1 cellular context compared by ENCODE assay signal in the genomic region with DNA sequence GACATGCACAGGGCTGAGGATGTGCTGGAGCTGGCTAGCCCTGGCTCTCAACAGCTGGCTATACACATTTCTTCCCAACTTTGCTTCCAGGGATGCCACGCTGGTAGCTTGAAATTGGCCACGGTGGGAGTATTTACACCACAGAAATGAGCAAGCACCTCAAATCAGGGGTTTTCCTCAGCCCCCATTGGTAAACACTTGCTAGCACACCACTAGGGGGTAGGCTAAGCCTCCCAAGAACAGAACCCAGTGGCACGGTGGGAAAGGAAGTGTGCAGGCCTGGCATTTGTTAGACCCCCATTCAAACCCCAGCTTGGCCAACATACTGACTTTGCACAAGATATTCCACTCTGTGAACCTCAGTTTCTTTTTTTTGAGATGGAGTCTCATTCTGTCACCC.
TF ChIP-seq lines count a peak whose summit lies in the region.

No MANE protein-coding gene starts in this region.

TF ChIP-seq in HEK293, 187 proteins besides CTCF, POLR2A, EP300 and RAD21 (continued from another document):
- TF ChIP-seq, protein P1, sequence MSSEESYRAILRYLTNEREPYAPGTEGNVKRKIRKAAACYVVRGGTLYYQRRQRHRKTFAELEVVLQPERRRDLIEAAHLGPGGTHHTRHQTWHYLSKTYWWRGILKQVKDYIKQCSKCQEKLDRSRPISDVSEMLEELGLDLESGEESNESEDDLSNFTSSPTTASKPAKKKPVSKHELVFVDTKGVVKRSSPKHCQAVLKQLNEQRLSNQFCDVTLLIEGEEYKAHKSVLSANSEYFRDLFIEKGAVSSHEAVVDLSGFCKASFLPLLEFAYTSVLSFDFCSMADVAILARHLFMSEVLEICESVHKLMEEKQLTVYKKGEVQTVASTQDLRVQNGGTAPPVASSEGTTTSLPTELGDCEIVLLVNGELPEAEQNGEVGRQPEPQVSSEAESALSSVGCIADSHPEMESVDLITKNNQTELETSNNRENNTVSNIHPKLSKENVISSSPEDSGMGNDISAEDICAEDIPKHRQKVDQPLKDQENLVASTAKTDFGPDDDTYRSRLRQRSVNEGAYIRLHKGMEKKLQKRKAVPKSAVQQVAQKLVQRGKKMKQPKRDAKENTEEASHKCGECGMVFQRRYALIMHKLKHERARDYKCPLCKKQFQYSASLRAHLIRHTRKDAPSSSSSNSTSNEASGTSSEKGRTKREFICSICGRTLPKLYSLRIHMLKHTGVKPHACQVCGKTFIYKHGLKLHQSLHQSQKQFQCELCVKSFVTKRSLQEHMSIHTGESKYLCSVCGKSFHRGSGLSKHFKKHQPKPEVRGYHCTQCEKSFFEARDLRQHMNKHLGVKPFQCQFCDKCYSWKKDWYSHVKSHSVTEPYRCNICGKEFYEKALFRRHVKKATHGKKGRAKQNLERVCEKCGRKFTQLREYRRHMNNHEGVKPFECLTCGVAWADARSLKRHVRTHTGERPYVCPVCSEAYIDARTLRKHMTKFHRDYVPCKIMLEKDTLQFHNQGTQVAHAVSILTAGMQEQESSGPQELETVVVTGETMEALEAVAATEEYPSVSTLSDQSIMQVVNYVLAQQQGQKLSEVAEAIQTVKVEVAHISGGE (tag by site-specific recombination; conservative IDR thresholded peaks at IDR 0.05; ENCODE audit: low read depth), result no peak
- TF ChIP-seq GLI4 (tag by site-specific recombination; IDR thresholded peaks at IDR 0.05) (no peak), GLIS1 (tag by site-specific recombination; IDR thresholded peaks at IDR 0.05) (no peak), KLF16 (tag by site-specific recombination; IDR thresholded peaks at IDR 0.05) (no peak), ZNF624 (tag by site-specific recombination; IDR thresholded peaks at IDR 0.05) (no peak), ZNF112 (tag by site-specific recombination; IDR thresholded peaks at IDR 0.05) (peak; percentile 86), ZBTB17 (tag by site-specific recombination; IDR thresholded peaks at IDR 0.05) (no peak), SP2 (tag by site-specific recombination; IDR thresholded peaks at IDR 0.05) (no peak), KLF10 (tag by site-specific recombination; IDR thresholded peaks at IDR 0.05) (no peak), ZNF843 (tag by site-specific recombination; IDR thresholded peaks at IDR 0.05) (no peak)
- TF ChIP-seq, protein P2, sequence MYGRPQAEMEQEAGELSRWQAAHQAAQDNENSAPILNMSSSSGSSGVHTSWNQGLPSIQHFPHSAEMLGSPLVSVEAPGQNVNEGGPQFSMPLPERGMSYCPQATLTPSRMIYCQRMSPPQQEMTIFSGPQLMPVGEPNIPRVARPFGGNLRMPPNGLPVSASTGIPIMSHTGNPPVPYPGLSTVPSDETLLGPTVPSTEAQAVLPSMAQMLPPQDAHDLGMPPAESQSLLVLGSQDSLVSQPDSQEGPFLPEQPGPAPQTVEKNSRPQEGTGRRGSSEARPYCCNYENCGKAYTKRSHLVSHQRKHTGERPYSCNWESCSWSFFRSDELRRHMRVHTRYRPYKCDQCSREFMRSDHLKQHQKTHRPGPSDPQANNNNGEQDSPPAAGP (tag by site-specific recombination; IDR thresholded peaks at IDR 0.05), result no peak
- TF ChIP-seq, protein P3, sequence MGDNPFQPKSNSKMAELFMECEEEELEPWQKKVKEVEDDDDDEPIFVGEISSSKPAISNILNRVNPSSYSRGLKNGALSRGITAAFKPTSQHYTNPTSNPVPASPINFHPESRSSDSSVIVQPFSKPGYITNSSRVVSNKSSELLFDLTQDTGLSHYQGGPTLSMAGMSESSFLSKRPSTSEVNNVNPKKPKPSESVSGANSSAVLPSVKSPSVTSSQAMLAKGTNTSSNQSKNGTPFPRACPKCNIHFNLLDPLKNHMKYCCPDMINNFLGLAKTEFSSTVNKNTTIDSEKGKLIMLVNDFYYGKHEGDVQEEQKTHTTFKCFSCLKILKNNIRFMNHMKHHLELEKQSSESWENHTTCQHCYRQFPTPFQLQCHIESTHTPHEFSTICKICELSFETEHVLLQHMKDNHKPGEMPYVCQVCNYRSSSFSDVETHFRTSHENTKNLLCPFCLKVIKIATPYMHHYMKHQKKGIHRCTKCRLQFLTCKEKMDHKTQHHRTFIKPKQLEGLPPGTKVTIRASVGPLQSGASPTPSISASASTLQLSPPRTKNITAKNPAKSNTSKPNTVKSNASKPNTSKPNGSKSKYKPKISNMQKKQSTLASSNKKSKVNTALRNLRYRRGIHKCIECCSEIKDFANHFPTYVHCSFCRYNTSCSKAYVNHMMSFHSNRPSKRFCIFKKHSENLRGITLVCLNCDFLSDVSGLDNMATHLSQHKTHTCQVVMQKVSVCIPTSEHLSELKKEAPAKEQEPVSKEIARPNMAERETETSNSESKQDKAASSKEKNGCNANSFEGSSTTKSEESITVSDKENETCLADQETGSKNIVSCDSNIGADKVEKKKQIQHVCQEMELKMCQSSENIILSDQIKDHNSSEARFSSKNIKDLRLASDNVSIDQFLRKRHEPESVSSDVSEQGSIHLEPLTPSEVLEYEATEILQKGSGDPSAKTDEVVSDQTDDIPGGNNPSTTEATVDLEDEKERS (tag by site-specific recombination; IDR thresholded peaks at IDR 0.05), result no peak
- TF ChIP-seq, protein P4, sequence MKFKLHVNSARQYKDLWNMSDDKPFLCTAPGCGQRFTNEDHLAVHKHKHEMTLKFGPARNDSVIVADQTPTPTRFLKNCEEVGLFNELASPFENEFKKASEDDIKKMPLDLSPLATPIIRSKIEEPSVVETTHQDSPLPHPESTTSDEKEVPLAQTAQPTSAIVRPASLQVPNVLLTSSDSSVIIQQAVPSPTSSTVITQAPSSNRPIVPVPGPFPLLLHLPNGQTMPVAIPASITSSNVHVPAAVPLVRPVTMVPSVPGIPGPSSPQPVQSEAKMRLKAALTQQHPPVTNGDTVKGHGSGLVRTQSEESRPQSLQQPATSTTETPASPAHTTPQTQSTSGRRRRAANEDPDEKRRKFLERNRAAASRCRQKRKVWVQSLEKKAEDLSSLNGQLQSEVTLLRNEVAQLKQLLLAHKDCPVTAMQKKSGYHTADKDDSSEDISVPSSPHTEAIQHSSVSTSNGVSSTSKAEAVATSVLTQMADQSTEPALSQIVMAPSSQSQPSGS (tag by site-specific recombination; IDR thresholded peaks at IDR 0.05; ENCODE audit: low read depth), result no peak
